Comparison of ENCODE assay signal across 13 cellular contexts in the genomic region with DNA sequence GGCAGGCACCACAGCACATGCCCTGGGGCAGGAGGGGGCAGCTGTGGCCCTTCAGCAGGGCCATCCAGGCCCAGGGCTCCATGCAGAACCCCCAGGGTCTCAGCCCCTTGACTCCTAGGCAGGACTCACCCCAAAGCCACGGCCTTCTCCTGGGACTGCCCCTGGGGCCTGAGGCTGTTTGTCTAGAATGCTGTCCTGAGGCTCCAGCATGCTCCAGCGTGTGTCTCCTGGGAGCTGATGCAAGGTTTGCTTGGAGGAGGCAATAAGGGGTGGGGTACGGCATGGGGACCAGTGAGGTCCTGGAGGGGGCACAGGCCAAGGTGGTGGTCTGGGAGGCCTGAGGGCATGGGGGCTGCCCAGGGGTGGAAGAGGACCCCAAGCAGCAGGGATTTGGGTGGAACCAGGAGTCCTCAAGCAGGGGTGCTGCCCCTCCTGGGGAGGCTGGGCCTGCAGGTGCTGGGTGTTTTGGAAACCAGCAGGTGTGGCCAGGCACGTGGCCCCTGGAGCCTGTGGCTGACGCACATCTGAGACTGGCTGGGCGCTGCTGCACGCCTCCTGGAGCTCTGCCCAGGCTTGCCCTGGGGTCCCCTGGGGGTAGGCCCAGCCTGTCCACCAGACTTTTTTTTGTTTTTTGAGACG. TPM values are rescaled to one million over a fixed set of nuclear protein-coding genes. Genes with fewer than 3 reads are reported as not detected.
DNase-seq lines count a peak whose midpoint lies in the region; ATAC-seq and TF ChIP-seq lines count a peak whose summit lies in the region.
"Had no signal": no experiment of that assay in that cellular context is flagged by ENCODE, and none has a peak within 500 bp of the region (broad histone marks: within the 10 kb centered on the region; RNA-seq: fewer than 3 reads in every experiment).

No MANE protein-coding gene starts in this region.

- H3K4me3 ChIP-seq in DND-41 (ENCODE audit: low read depth in 1 of 2, low read length in 2 of 2) (no peak overlapping the region), vagina (no peak overlapping the region)
- H3K4me3 ChIP-seq: lung had no signal

- H3K4me2 ChIP-seq in DND-41 (ENCODE audit: insufficient read depth, low read length): no peak overlapping the region

- no peaks in the 10 kb centered on the region for H3K27me3 Mint-ChIP-seq in mesothelial cell of epicardium (ENCODE audit: low read depth)

- peaks cover 20% of the 10 kb centered on the region for H3K4me1 ChIP-seq in DND-41 (ENCODE audit: insufficient read depth, low read length)
- peaks cover 37% of the 10 kb centered on the region for H3K4me1 ChIP-seq in vagina

- no peaks in the 10 kb centered on the region for H3K36me3 ChIP-seq in DND-41 (ENCODE audit: insufficient read depth, low read length)
- H3K36me3 ChIP-seq in vagina: no peaks in the 10 kb centered on the region
- H3K36me3 ChIP-seq: upper lobe of left lung had no signal

- no peak overlapping the region for H2AFZ ChIP-seq in DND-41 (ENCODE audit: low read depth, low read length)

- no peak for TF ChIP-seq POLR2A in vagina (IDR thresholded peaks at IDR 0.05)

- TF ChIP-seq CTCF in DND-41 (IDR thresholded peaks at IDR 0.05; ENCODE audit: borderline replicate concordance, extremely low read depth, low read length, poor library complexity, severe bottlenecking) (no peak), VCaP (conservative IDR thresholded peaks at IDR 0.05) (no peak), mesothelial cell of epicardium (IDR thresholded peaks at IDR 0.05; ENCODE audit: unreplicated experiment) (no peak), vagina (IDR thresholded peaks at IDR 0.05) (no peak)

- peaks cover 3% of the 10 kb centered on the region for H3K9me3 Mint-ChIP-seq in mesothelial cell of epicardium

- H3K27ac ChIP-seq in DND-41 (ENCODE audit: low read length) (no peak overlapping the region), VCaP (peak overlapping the region; percentile 82), vagina (no peak overlapping the region)

- intact Hi-C loops in vagina (cut with DNase I): loop anchor here (5.0 kb wide), 1 partner anchor 130 kb away; the partner anchor contains the start of gene NADK

- no peaks in the 10 kb centered on the region for H3K36me3 Mint-ChIP-seq in mesothelial cell of epicardium

- H3K9ac ChIP-seq in DND-41 (ENCODE audit: low read depth, low read length): no peak overlapping the region

- no peaks in the 10 kb centered on the region for H3K27me3 ChIP-seq in DND-41 (ENCODE audit: insufficient read depth, low read length, poor library complexity)
- no peaks in the 10 kb centered on the region for H3K27me3 ChIP-seq in vagina
- H3K27me3 ChIP-seq: dorsolateral prefrontal cortex, upper lobe of left lung had no signal

- H3K27ac Mint-ChIP-seq in mesothelial cell of epicardium: no peak overlapping the region

- H3K9me3 ChIP-seq in DND-41 (ENCODE audit: insufficient read depth, low read length, severe bottlenecking) (no peaks in the 10 kb centered on the region), vagina (no peaks in the 10 kb centered on the region)
- H3K9me3 ChIP-seq: upper lobe of left lung had no signal

- H3K79me2 ChIP-seq in DND-41 (ENCODE audit: insufficient read depth, low read length): no peaks in the 10 kb centered on the region

- no peak for ATAC-seq in DND-41 (ENCODE audit: insufficient read depth, low read depth)
- ATAC-seq in HG02798 (IDR thresholded peaks at IDR 0.05; ENCODE audit: poor library complexity, unreplicated experiment): peak; percentile 33
- no peak for ATAC-seq in GM21717 (IDR thresholded peaks at IDR 0.05; ENCODE audit: unreplicated experiment)

- H3K4me1 Mint-ChIP-seq in mesothelial cell of epicardium: peaks cover 15% of the 10 kb centered on the region

- DNase-seq in DND-41 (peak; percentile 31), mesothelial cell of epicardium (ENCODE audit: low spot score in 2 of 2, unreplicated experiment in 2 of 2) (no peak), C1 segment of cervical spinal cord (lab: John Stamatoyannopoulos, UW) (no peak), vagina (ENCODE audit: extremely low spot score in 2 of 2) (no peak)
- no peak for DNase-seq in activated CD8-positive, alpha-beta memory T cell treated with anti-CD3 and anti-CD28 coated beads for 24 hours
- DNase-seq: activated CD4-positive, alpha-beta T cell treated with anti-CD3 and anti-CD28 coated beads, Interleukin-2, amount 50 U/mL, for 4 hours; dorsolateral prefrontal cortex; NCI-H2029 treated with DMSO at 0.1 percent for 48 hours had no signal

- H3K4me3 Mint-ChIP-seq in mesothelial cell of epicardium: peak overlapping the region; percentile 20

- no peaks in the 10 kb centered on the region for H4K20me1 ChIP-seq in DND-41 (ENCODE audit: insufficient read depth, low read length)

RNA-seq across cellular contexts. Expression of gene CALML6, which starts 7.8 kb away (rescaled TPM):
- total RNA-seq in mesothelial cell of epicardium (1.6 to 2.7 TPM (median 1.9 TPM) in 3 replicates), vagina (0.49 TPM)

RNA-seq across cellular contexts. Expression of gene TMEM52, which starts 11.9 kb away (rescaled TPM):
- total RNA-seq in mesothelial cell of epicardium (2.1 to 2.8 TPM (median 2.5 TPM) in 3 replicates), vagina (5.9 TPM)

RNA-seq across cellular contexts. Expression of gene GNB1, which starts 16.3 kb away (rescaled TPM):
- total RNA-seq in mesothelial cell of epicardium: 272 to 289 TPM (median 283 TPM) in 3 replicates
- 159 TPM for total RNA-seq in vagina
